Comparison of ENCODE assay signal across 8 cellular contexts in the genomic region with DNA sequence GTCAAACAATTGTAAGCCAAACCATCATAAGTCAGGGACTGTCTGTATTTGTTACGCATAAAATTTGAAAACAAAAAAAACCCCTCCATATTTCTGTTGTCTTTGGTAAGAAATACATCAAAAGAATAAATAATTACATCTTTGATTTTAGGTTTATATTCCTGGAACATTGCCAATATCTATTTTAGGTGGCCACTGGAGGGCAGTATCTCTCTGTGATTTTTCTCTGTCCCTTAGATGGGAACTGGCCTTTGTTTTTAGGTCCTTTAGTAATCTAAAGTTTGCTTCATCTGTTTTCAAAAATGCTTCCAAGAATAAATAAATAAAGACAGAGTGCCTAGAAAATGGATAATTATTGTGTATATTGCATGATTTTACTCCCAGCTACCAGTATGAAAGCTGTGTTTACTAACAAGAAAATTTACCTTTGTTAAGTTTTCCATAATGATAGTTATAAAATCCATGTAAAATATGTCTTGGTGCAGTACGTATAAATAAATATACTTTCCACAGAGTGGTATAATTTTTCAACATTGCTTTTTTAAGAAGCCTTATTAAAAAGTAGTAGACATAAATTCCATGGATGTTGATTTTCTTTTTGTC.
DNase-seq lines count a peak whose midpoint lies in the region; ATAC-seq and TF ChIP-seq lines count a peak whose summit lies in the region.

No MANE protein-coding gene starts in this region.

- DNase-seq in heart right ventricle (peak in 1 of 2 donors; percentile 21), right cardiac atrium (no peak), NCI-H2227 (lab: John Stamatoyannopoulos, UW; ENCODE audit: unreplicated experiment) (peak; percentile 43), cerebellar cortex (ENCODE audit: low spot score) (peak; percentile 63), mesothelial cell of epicardium (ENCODE audit: low spot score in 2 of 2, unreplicated experiment in 2 of 2) (no peak), sciatic nerve (ENCODE audit: low spot score) (no peak)

- H3K27me3 ChIP-seq in heart right ventricle (no peaks in the 10 kb centered on the region), right cardiac atrium (ENCODE audit: control insufficient read depth, insufficient read depth) (no peaks in the 10 kb centered on the region)

- peaks cover 5% of the 10 kb centered on the region for H3K9me3 Mint-ChIP-seq in mesothelial cell of epicardium

- ATAC-seq in heart right ventricle: no peak
- ATAC-seq in right cardiac atrium: no peak
- no peak for ATAC-seq in HG02763 (IDR thresholded peaks at IDR 0.05; ENCODE audit: unreplicated experiment)
- ATAC-seq in sciatic nerve: no peak
- ATAC-seq in HG03135 (IDR thresholded peaks at IDR 0.05; ENCODE audit: unreplicated experiment): no peak

- no peak overlapping the region for H3K27ac Mint-ChIP-seq in mesothelial cell of epicardium

- H3K36me3 ChIP-seq in heart right ventricle: peaks cover 0 to 3% (median 0%) of the 10 kb centered on the region in 9 donors

- TF ChIP-seq CTCF in heart right ventricle (IDR thresholded peaks at IDR 0.05): peak; percentile 48 to 84 (median 65)
- peak; percentile 88 for TF ChIP-seq CTCF in mesothelial cell of epicardium (IDR thresholded peaks at IDR 0.05; ENCODE audit: unreplicated experiment)

- 42 to 43% methylated on average over 2 of the region's 2 CpGs for WGBS in heart right ventricle, 2 donors
- 39% methylated on average over 2 of the region's 2 CpGs for WGBS in right cardiac atrium

- H3K4me1 ChIP-seq in heart right ventricle: peaks cover 0 to 4% (median 0%) of the 10 kb centered on the region in 9 donors
- no peaks in the 10 kb centered on the region for H3K4me1 ChIP-seq in right cardiac atrium (ENCODE audit: control insufficient read depth, insufficient read depth, low read length)

- intact Hi-C loops in heart right ventricle (cut with DNase I) (loop anchor here in 9 of 10 donors (2.0 to 10.0 kb wide), 12 partner anchors 122 to 382 kb away; a partner anchor contains a TSS), right cardiac atrium (cut with DNase I) (loop anchor here in 3 of 4 donors (5.0 to 10.0 kb wide), 5 partner anchors 114 to 382 kb away; no protein-coding TSS in a partner anchor), sciatic nerve (cut with DNase I) (loop anchor here (5.0 kb wide), 1 partner anchor 382 kb away; no protein-coding TSS in a partner anchor)

- H3K27ac ChIP-seq in heart right ventricle: no peak overlapping the region
- H3K27ac ChIP-seq in right cardiac atrium (ENCODE audit: low read length): no peak overlapping the region

- peaks cover 4% of the 10 kb centered on the region for H3K36me3 Mint-ChIP-seq in mesothelial cell of epicardium

- H3K9me3 ChIP-seq in heart right ventricle (no peaks in the 10 kb centered on the region), right cardiac atrium (ENCODE audit: control insufficient read depth, low read length) (no peaks in the 10 kb centered on the region)

- no peak overlapping the region for H3K4me3 Mint-ChIP-seq in mesothelial cell of epicardium

- H3K27me3 Mint-ChIP-seq in mesothelial cell of epicardium (ENCODE audit: low read depth): no peaks in the 10 kb centered on the region

- H3K4me1 Mint-ChIP-seq in mesothelial cell of epicardium: peaks cover 7% of the 10 kb centered on the region

- no peak overlapping the region for H3K4me3 ChIP-seq in heart right ventricle
- H3K4me3 ChIP-seq in right cardiac atrium (ENCODE audit: low read length): no peak overlapping the region

Comparison
In these comparisons a context has a peak if more than half of its experiments do, and no peak if none do; other contexts are left out.
1. DNase-seq: peak in NCI-H2227 (single experiment) and cerebellar cortex (single experiment); none in right cardiac atrium (0 of 3), mesothelial cell of epicardium (0 of 2) and sciatic nerve (single experiment).